8 cellular contexts compared by ENCODE assay signal in the genomic region with DNA sequence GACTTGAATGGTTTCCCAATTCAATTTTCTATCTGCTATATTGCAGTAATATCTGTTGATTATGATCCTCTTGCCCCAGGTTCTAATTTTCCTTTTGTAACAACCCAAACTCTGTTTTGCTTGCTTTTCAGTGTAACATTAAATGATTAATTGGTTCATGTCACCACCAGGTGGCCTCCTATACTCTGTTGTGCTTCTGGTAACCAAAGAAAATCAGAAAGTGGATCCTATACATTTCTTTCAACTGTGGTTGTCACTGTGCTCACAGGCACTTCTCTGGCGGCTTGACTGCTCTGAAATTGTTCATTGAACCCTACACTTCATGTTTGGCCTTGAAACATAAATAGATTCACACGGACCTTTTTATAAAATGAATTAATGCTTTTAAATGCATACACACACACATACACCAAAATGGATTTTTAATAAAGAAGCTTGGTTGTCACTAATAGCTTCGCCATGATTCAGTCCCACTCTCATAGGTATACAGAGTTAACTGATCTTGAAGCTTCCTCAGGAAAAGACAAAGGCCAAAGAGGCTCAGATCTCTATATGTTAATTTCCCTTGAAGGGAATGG.
DNase-seq lines count a peak whose midpoint lies in the region; ATAC-seq and TF ChIP-seq lines count a peak whose summit lies in the region.

No MANE protein-coding gene starts in this region.

- no peak overlapping the region for H3K4me3 ChIP-seq in left ventricle myocardium inferior

- CTCF ChIA-PET in WTC11 (lab: Charles Lee), result interaction anchor here (0.7 to 1.0 kb wide), 4 partner anchors 115 to 1082 kb away, joined by 3 to 5 read pairs (median 4); no protein-coding TSS in a partner anchor

- H3K36me3 ChIP-seq in left ventricle myocardium inferior, result no peaks in the 10 kb centered on the region

- TF ChIP-seq CTCF in WTC11 (IDR thresholded peaks at IDR 0.05) (peak; percentile 40; the same call in 1 of the 2 replicates), left ventricle myocardium inferior (IDR thresholded peaks at IDR 0.05; ENCODE audit: borderline replicate concordance) (peak; percentile 67)

- H3K36me3 Mint-ChIP-seq in WTC11, result no peaks in the 10 kb centered on the region

- H3K4me3 Mint-ChIP-seq in WTC11, result no peak overlapping the region

- H3K27ac ChIP-seq in left ventricle myocardium inferior (replicated peaks), result peak overlapping the region; percentile 59

- H3K9me3 ChIP-seq in left ventricle myocardium inferior (replicated peaks), result no peaks in the 10 kb centered on the region

- peak; percentile 68 for ATAC-seq in GM21723 (IDR thresholded peaks at IDR 0.05; ENCODE audit: unreplicated experiment)
- peak; percentile 78 for ATAC-seq in WTC11
- ATAC-seq in stimulated activated naive CD8-positive, alpha-beta T cell treated with anti-CD3 and anti-CD28 coated beads, Interleukin-15, Interleukin-2, amounts not matched to agents 100 U/mL and 50 U/mL, for 24 hours, result no peak
- no peak for ATAC-seq in GM18517 (IDR thresholded peaks at IDR 0.05; ENCODE audit: unreplicated experiment)
- no peak for ATAC-seq in HG03097 (IDR thresholded peaks at IDR 0.05; ENCODE audit: low FRiP score, unreplicated experiment)

- no peaks in the 10 kb centered on the region for H3K27me3 Mint-ChIP-seq in WTC11 (ENCODE audit: low read depth)

- H3K27ac Mint-ChIP-seq in WTC11, result no peak overlapping the region

- H3K4me1 Mint-ChIP-seq in WTC11, result peaks cover 10% of the 10 kb centered on the region

- DNase-seq in DMS153 (lab: John Stamatoyannopoulos, UW) (peak; percentile 71), NCI-H1694 treated with DMSO at 0.1 percent for 48 hours (lab: John Stamatoyannopoulos, UW) (peak; percentile 85), WTC11 (ENCODE audit: low spot score) (no peak), left ventricle myocardium inferior (no peak)
- peak; percentile 3 for DNase-seq in stimulated activated naive CD8-positive, alpha-beta T cell treated with anti-CD3 and anti-CD28 coated beads, Interleukin-15, Interleukin-2, amounts not matched to agents 100 U/mL and 50 U/mL, for 24 hours

- POLR2A ChIA-PET in WTC11 (lab: Charles Lee), result interaction anchor here (0.5 kb wide), 1 partner anchor 228 kb away, joined by 3 read pairs; no protein-coding TSS in a partner anchor

- no peaks in the 10 kb centered on the region for H3K27me3 ChIP-seq in left ventricle myocardium inferior (ENCODE audit: low read depth)

- intact Hi-C loops in left ventricle myocardium inferior (cut with micrococcal nuclease), result no loop called here

- peaks cover 38% of the 10 kb centered on the region for H3K4me1 ChIP-seq in left ventricle myocardium inferior

- H3K9me3 Mint-ChIP-seq in WTC11, result no peaks in the 10 kb centered on the region; the same call in 1 of the 2 replicates

TF ChIP-seq in WTC11, 78 proteins besides CTCF, POLR2A, EP300 and RAD21:
- TF ChIP-seq SMAD4 (CRISPR knock-in tag; IDR thresholded peaks at IDR 0.05), result no peak
- no peak for TF ChIP-seq HMGA2 (CRISPR knock-in tag; IDR thresholded peaks at IDR 0.05)
- TF ChIP-seq KAT7 (CRISPR knock-in tag; IDR thresholded peaks at IDR 0.05; ENCODE audit: borderline replicate concordance), result no peak
- no peak for TF ChIP-seq SP1 (CRISPR knock-in tag; conservative IDR thresholded peaks at IDR 0.05)
- no peak for TF ChIP-seq ZNF232 (CRISPR knock-in tag; IDR thresholded peaks at IDR 0.05)
- TF ChIP-seq GTF2I (CRISPR knock-in tag; conservative IDR thresholded peaks at IDR 0.05), result no peak
- TF ChIP-seq, protein P1, sequence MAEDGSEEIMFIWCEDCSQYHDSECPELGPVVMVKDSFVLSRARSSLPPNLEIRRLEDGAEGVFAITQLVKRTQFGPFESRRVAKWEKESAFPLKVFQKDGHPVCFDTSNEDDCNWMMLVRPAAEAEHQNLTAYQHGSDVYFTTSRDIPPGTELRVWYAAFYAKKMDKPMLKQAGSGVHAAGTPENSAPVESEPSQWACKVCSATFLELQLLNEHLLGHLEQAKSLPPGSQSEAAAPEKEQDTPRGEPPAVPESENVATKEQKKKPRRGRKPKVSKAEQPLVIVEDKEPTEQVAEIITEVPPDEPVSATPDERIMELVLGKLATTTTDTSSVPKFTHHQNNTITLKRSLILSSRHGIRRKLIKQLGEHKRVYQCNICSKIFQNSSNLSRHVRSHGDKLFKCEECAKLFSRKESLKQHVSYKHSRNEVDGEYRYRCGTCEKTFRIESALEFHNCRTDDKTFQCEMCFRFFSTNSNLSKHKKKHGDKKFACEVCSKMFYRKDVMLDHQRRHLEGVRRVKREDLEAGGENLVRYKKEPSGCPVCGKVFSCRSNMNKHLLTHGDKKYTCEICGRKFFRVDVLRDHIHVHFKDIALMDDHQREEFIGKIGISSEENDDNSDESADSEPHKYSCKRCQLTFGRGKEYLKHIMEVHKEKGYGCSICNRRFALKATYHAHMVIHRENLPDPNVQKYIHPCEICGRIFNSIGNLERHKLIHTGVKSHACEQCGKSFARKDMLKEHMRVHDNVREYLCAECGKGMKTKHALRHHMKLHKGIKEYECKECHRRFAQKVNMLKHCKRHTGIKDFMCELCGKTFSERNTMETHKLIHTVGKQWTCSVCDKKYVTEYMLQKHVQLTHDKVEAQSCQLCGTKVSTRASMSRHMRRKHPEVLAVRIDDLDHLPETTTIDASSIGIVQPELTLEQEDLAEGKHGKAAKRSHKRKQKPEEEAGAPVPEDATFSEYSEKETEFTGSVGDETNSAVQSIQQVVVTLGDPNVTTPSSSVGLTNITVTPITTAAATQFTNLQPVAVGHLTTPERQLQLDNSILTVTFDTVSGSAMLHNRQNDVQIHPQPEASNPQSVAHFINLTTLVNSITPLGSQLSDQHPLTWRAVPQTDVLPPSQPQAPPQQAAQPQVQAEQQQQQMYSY (CRISPR knock-in tag; IDR thresholded peaks at IDR 0.05), result no peak
- TF ChIP-seq ZNF138 (CRISPR knock-in tag; conservative IDR thresholded peaks at IDR 0.05), result no peak
- TF ChIP-seq, protein P2, sequence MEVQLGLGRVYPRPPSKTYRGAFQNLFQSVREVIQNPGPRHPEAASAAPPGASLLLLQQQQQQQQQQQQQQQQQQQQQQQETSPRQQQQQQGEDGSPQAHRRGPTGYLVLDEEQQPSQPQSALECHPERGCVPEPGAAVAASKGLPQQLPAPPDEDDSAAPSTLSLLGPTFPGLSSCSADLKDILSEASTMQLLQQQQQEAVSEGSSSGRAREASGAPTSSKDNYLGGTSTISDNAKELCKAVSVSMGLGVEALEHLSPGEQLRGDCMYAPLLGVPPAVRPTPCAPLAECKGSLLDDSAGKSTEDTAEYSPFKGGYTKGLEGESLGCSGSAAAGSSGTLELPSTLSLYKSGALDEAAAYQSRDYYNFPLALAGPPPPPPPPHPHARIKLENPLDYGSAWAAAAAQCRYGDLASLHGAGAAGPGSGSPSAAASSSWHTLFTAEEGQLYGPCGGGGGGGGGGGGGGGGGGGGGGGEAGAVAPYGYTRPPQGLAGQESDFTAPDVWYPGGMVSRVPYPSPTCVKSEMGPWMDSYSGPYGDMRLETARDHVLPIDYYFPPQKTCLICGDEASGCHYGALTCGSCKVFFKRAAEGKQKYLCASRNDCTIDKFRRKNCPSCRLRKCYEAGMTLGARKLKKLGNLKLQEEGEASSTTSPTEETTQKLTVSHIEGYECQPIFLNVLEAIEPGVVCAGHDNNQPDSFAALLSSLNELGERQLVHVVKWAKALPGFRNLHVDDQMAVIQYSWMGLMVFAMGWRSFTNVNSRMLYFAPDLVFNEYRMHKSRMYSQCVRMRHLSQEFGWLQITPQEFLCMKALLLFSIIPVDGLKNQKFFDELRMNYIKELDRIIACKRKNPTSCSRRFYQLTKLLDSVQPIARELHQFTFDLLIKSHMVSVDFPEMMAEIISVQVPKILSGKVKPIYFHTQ (CRISPR knock-in tag; IDR thresholded peaks at IDR 0.05), result no peak
- no peak for TF ChIP-seq ZNF671 (CRISPR knock-in tag; IDR thresholded peaks at IDR 0.05)
- TF ChIP-seq ETV6 (CRISPR knock-in tag; IDR thresholded peaks at IDR 0.05), result no peak
- TF ChIP-seq TP53 (CRISPR knock-in tag; IDR thresholded peaks at IDR 0.05), result no peak
- TF ChIP-seq MYBL2 (CRISPR knock-in tag; IDR thresholded peaks at IDR 0.05), result no peak
- no peak for TF ChIP-seq CREM (CRISPR knock-in tag; IDR thresholded peaks at IDR 0.05)
- TF ChIP-seq, protein P3, sequence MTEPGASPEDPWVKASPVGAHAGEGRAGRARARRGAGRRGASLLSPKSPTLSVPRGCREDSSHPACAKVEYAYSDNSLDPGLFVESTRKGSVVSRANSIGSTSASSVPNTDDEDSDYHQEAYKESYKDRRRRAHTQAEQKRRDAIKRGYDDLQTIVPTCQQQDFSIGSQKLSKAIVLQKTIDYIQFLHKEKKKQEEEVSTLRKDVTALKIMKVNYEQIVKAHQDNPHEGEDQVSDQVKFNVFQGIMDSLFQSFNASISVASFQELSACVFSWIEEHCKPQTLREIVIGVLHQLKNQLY (CRISPR knock-in tag; IDR thresholded peaks at IDR 0.05), result no peak
- TF ChIP-seq, protein P4, sequence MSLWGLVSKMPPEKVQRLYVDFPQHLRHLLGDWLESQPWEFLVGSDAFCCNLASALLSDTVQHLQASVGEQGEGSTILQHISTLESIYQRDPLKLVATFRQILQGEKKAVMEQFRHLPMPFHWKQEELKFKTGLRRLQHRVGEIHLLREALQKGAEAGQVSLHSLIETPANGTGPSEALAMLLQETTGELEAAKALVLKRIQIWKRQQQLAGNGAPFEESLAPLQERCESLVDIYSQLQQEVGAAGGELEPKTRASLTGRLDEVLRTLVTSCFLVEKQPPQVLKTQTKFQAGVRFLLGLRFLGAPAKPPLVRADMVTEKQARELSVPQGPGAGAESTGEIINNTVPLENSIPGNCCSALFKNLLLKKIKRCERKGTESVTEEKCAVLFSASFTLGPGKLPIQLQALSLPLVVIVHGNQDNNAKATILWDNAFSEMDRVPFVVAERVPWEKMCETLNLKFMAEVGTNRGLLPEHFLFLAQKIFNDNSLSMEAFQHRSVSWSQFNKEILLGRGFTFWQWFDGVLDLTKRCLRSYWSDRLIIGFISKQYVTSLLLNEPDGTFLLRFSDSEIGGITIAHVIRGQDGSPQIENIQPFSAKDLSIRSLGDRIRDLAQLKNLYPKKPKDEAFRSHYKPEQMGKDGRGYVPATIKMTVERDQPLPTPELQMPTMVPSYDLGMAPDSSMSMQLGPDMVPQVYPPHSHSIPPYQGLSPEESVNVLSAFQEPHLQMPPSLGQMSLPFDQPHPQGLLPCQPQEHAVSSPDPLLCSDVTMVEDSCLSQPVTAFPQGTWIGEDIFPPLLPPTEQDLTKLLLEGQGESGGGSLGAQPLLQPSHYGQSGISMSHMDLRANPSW (CRISPR knock-in tag; conservative IDR thresholded peaks at IDR 0.05; ENCODE audit: low read depth), result no peak

Comparison
In these comparisons a context has a peak if more than half of its experiments do, and no peak if none do; other contexts are left out.
1. DNase-seq: peak in DMS153 (single experiment), NCI-H1694 treated with DMSO at 0.1 percent for 48 hours (single experiment) and stimulated activated naive CD8-positive, alpha-beta T cell treated with anti-CD3 and anti-CD28 coated beads, Interleukin-15, Interleukin-2, amounts not matched to agents 100 U/mL and 50 U/mL, for 24 hours (single experiment); none in WTC11 (single experiment) and left ventricle myocardium inferior (single experiment).
2. ATAC-seq: peak in GM21723 (single experiment) and WTC11 (single experiment); none in stimulated activated naive CD8-positive, alpha-beta T cell treated with anti-CD3 and anti-CD28 coated beads, Interleukin-15, Interleukin-2, amounts not matched to agents 100 U/mL and 50 U/mL, for 24 hours (single experiment), GM18517 (single experiment) and HG03097 (single experiment).